In the genomic region with DNA sequence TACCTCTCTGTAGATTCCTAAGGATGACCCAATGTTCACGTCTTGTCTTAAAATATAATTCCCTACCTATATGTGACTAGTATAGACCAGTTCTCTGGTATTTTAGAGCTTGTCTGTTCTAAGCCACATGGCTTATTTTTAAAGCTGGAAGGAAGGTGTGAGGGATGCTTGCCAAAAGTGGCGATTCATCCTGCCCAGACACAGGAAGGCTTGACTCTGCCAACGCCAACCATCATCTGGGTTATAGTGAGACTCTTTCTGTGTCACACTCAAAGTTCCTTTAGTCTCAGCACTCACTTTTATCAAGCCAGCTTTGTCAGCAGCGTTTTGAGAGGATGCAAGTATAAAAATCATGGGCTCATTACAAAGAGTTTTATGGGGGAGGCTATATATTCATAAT, we compare ENCODE assay signal across 28 cellular contexts.
"Had no signal": no experiment of that assay in that cellular context is flagged by ENCODE, and none has a peak within 500 bp of the region (broad histone marks: within the 10 kb centered on the region; RNA-seq: fewer than 3 reads in every experiment).

No MANE protein-coding gene starts in this region.

- H3K9me3 ChIP-seq: gastroesophageal sphincter, mucosa of descending colon, right lobe of liver, vagina had no signal

- H3K36me3 ChIP-seq: gastroesophageal sphincter, right lobe of liver, vagina, WERI-Rb-1 had no signal

- DNase-seq: activated CD4-positive, alpha-beta T cell treated with anti-CD3 and anti-CD28 coated beads for 48 hours; activated CD4-positive, alpha-beta T cell treated with anti-CD3 and anti-CD28 coated beads, Interleukin-2, amount 50 U/mL, for 48 hours; activated CD8-positive, alpha-beta memory T cell treated with anti-CD3 and anti-CD28 coated beads, Interleukin-2, amount 50 U/mL, for 4 hours; activated gamma-delta T cell treated with Interleukin-2 at 50 U/mL for 16 hours; activated naive CD4-positive, alpha-beta T cell treated with anti-CD3 and anti-CD28 coated beads, Interleukin-2, amount 50 U/mL, for 16 hours; activated T-cell treated with anti-CD3 and anti-CD28 coated beads, Interleukin-2, amount 50 U/mL, for 24 hours; amniotic stem cell; dermis blood vessel endothelial cell; effector CD4-positive, alpha-beta T cell; mucosa of descending colon; right lobe of liver; stimulated activated CD4-positive, alpha-beta T cell treated with anti-CD3 and anti-CD28 coated beads, Interleukin-4, amount 100 ng/mL, for 1 hour; stimulated activated naive CD8-positive, alpha-beta T cell treated with anti-CD3 and anti-CD28 coated beads, Interleukin-15, amount 100 ng/mL, for 72 hours; substantia nigra; SW 1271; T-helper 9 cell; WERI-Rb-1 had no signal

- H3K27ac ChIP-seq: epithelial cell of prostate, gastroesophageal sphincter, right lobe of liver, vagina, WERI-Rb-1 had no signal

- H3K4me3 ChIP-seq: gastroesophageal sphincter, mucosa of descending colon, right lobe of liver, vagina had no signal

- H3K27me3 ChIP-seq: gastroesophageal sphincter, right lobe of liver, vagina had no signal

- FAIRE-seq: astrocyte, colon, TTC549 had no signal

- H3K4me1 ChIP-seq: gastroesophageal sphincter, right lobe of liver, vagina had no signal

- ATAC-seq: activated CD4-positive, CD25-positive, alpha-beta regulatory T cell treated with anti-CD3 and anti-CD28 coated beads, Interleukin-2, amount 50 U/mL, for 24 hours; activated T-helper 17 cell treated with anti-CD3 and anti-CD28 coated beads, Interleukin-2, amount 50 U/mL, for 72 hours; gastroesophageal sphincter; left lobe of liver; mucosa of descending colon; natural killer cell treated with Interleukin-12 subunit alpha and Interleukin-12 subunit beta and Interleukin-15 and Interleukin-18, amount 100 ng/mL, for 72 hours; right lobe of liver; stimulated activated memory B cell treated with anti-CD40 and anti-IgM and Interleukin-4, amounts not matched to agents 10 μg/mL and 1 μg/mL and 100 μg/mL, for 72 hours; stimulated activated naive CD8-positive, alpha-beta T cell treated with anti-CD3 and anti-CD28 coated beads, Interleukin-15, amount 100 ng/mL, for 72 hours had no signal
